22 cellular contexts compared by ENCODE assay signal in genomic region chr19:34237283-34237682, GRCh38.
"Had no signal": no experiment of that assay in that cellular context is flagged by ENCODE, and none has a peak within 500 bp of the region (broad histone marks: within the 10 kb centered on the region; RNA-seq: fewer than 3 reads in every experiment).

No MANE protein-coding gene starts in this region.

- ATAC-seq: foreskin keratinocyte; natural killer cell treated with Interleukin-12 subunit alpha and Interleukin-12 subunit beta and Interleukin-15 and Interleukin-18, amount 100 ng/mL, for 72 hours; stimulated activated naive B cell treated with anti-CD40 and anti-IgM and Interleukin-4, amounts not matched to agents 10 μg/mL and 1 μg/mL and 100 μg/mL, for 72 hours had no signal

- H3K27me3 Mint-ChIP-seq: activated naive CD4-positive, alpha-beta T cell treated with anti-CD3 and anti-CD28 coated beads, Interleukin-2, amount 10 ng/mL, durations not matched to agents 7 days and 5 days; natural killer cell treated with Interleukin-12 subunit alpha and Interleukin-12 subunit beta and Interleukin-15 and Interleukin-18, amount 100 ng/mL, for 72 hours; stimulated activated naive B cell treated with anti-CD40 and anti-IgM and Interleukin-4, amounts not matched to agents 10 μg/mL and 1 μg/mL and 100 μg/mL, for 72 hours had no signal

- H3K27me3 ChIP-seq: cardiac muscle cell, foreskin keratinocyte, right lobe of liver, transverse colon, uterus had no signal

- DNase-seq: activated CD4-positive, CD25-positive, alpha-beta regulatory T cell treated with anti-CD3 and anti-CD28 coated beads, Interleukin-2, amount 50 U/mL, for 72 hours; activated naive CD4-positive, alpha-beta T cell treated with anti-CD3 and anti-CD28 coated beads, Interleukin-2, amount 10 ng/mL, durations not matched to agents 7 days and 5 days; activated T-cell treated with anti-CD3 and anti-CD28 coated beads, Interleukin-2, amount 50 U/mL, for 1 hour; cortex of kidney; erythroblast; foreskin keratinocyte; hippocampal formation; left ventricle myocardium inferior; occipital lobe; stimulated activated CD4-positive, alpha-beta T cell treated with anti-CD3 and anti-CD28 coated beads, Interleukin-2, amount 100 ng/mL, for 24 hours; stimulated activated naive B cell treated with anti-CD40 and anti-IgM and Interleukin-4, amounts not matched to agents 10 μg/mL and 1 μg/mL and 100 μg/mL, for 72 hours; uterus had no signal

- FAIRE-seq: endometrium had no signal

- H3K4me1 ChIP-seq: right lobe of liver, uterus had no signal

- H3K36me3 ChIP-seq: cardiac muscle cell, left ventricle myocardium inferior, right lobe of liver, transverse colon, uterus had no signal

- H3K9me3 ChIP-seq: left ventricle myocardium inferior, right lobe of liver, transverse colon, uterus had no signal

- H3K4me3 ChIP-seq: cardiac muscle cell, left ventricle myocardium inferior, right lobe of liver, skin epidermis, transverse colon, uterus had no signal

- H3K9me3 Mint-ChIP-seq: activated naive CD4-positive, alpha-beta T cell treated with anti-CD3 and anti-CD28 coated beads, Interleukin-2, amount 10 ng/mL, durations not matched to agents 7 days and 5 days; activated T-helper 2 cell treated with anti-CD3 and anti-CD28 coated beads, Interferon-gamma antibody, Interleukin-2, Interleukin-4, amounts not matched to agents 10 μg/mL and 5 μg/mL and 100 μg/mL, durations not matched to agents 14 hours and 24 hours and 36 hours; mesothelial cell of epicardium; natural killer cell treated with Interleukin-12 subunit alpha and Interleukin-12 subunit beta and Interleukin-15 and Interleukin-18, amount 100 ng/mL, for 72 hours; stimulated activated naive B cell treated with anti-CD40 and anti-IgM and Interleukin-4, amounts not matched to agents 10 μg/mL and 1 μg/mL and 100 μg/mL, for 72 hours; T-helper 2 cell treated with Interferon-gamma antibody and Interleukin-4, amounts not matched to agents 5 μg/mL and 100 μg/mL, for 36 hours had no signal

- H3K27ac ChIP-seq: cardiac muscle cell, foreskin keratinocyte, left ventricle myocardium inferior, right lobe of liver, transverse colon, uterus, VCaP had no signal

- H3K4me3 Mint-ChIP-seq: activated naive CD4-positive, alpha-beta T cell treated with anti-CD3 and anti-CD28 coated beads, Interleukin-2, amount 10 ng/mL, durations not matched to agents 7 days and 5 days; mesothelial cell of epicardium; natural killer cell treated with Interleukin-12 subunit alpha and Interleukin-12 subunit beta and Interleukin-15 and Interleukin-18, amount 100 ng/mL, for 72 hours; stimulated activated naive B cell treated with anti-CD40 and anti-IgM and Interleukin-4, amounts not matched to agents 10 μg/mL and 1 μg/mL and 100 μg/mL, for 72 hours; T-helper 2 cell treated with Interferon-gamma antibody and Interleukin-4, amounts not matched to agents 5 μg/mL and 100 μg/mL, for 36 hours had no signal

- H3K27ac Mint-ChIP-seq: activated naive CD4-positive, alpha-beta T cell treated with anti-CD3 and anti-CD28 coated beads, Interleukin-2, amount 10 ng/mL, durations not matched to agents 7 days and 5 days; activated T-helper 2 cell treated with anti-CD3 and anti-CD28 coated beads, Interferon-gamma antibody, Interleukin-2, Interleukin-4, amounts not matched to agents 10 μg/mL and 5 μg/mL and 100 μg/mL, durations not matched to agents 14 hours and 24 hours and 36 hours; mesothelial cell of epicardium; natural killer cell treated with Interleukin-12 subunit alpha and Interleukin-12 subunit beta and Interleukin-15 and Interleukin-18, amount 100 ng/mL, for 72 hours; stimulated activated naive B cell treated with anti-CD40 and anti-IgM and Interleukin-4, amounts not matched to agents 10 μg/mL and 1 μg/mL and 100 μg/mL, for 72 hours; T-helper 2 cell treated with Interferon-gamma antibody and Interleukin-4, amounts not matched to agents 5 μg/mL and 100 μg/mL, for 36 hours had no signal

- H3K36me3 Mint-ChIP-seq: natural killer cell treated with Interleukin-12 subunit alpha and Interleukin-12 subunit beta and Interleukin-15 and Interleukin-18, amount 100 ng/mL, for 72 hours had no signal
